ENCODE assay signal across 8 cellular contexts in the genomic region with DNA sequence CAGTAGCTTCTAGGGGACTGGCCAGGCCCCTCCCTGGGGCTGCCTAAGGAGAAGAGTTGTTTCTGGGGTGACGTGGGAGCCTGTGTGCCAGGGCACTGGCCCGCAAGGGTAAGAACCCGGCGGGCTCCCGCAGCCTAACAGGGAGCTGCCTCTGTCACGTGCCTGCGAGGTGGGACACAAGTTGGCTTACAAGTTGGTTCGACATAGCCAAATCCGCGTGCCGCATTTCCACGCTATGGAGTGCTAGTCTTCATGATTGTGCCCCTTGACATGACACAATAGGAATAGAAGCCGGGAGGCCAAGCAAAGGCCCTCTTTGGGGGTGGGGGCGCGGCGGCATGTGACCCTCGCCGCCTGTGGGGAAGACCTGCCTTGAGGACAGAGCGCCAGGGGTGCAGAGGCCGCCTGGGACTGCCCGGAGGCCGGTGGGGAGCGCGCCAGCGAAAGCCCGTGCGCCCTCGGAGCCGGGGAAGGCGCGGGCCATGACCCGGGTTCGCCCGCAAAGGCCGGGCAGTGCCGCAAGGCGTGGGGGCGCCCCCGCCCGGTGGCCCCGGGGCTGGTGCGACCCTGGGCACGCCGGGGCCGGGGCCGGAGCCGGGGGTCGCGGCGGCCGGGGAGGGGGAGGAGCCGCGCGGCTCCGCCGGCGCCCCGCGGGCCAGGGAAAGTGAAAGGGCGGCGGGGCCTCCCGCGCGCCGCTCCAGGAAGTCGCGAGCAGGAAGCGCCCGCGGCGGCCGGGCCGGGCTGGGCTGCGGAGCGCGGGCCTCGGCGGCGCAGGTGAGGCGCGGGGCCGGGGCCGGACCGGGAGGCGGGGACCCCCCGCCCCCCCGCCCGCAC. TPM values are rescaled to one million over a fixed set of nuclear protein-coding genes. Genes with fewer than 3 reads are reported as not detected.
DNase-seq lines count a peak whose midpoint lies in the region; ATAC-seq, FAIRE-seq and TF ChIP-seq lines count a peak whose summit lies in the region.

Gene SLC37A1 (plus strand): TSS at position 702 of the 834 bp plus-strand sequence. CDS start 4,603 bp downstream, outside the sequence.

- 90 to 100% methylated on average over 3 to 5 of the region's 88 CpGs for WGBS in gastroesophageal sphincter (ENCODE audit: low coverage in 1 of 2), 2 donors

- H4K20me1 ChIP-seq in KMS-11 (ENCODE audit: insufficient read depth) (no peaks in the 10 kb centered on the region), osteoblast (ENCODE audit: insufficient read depth, low read length) (peaks cover 2% of the 10 kb centered on the region)

- peaks cover 16 to 19% of the 10 kb centered on the region in 2 donors for H3K36me3 Mint-ChIP-seq in CD14-positive monocyte

- H3K4me2 ChIP-seq in KMS-11 (peak within 1 kb of the TSS; percentile 83), osteoblast (ENCODE audit: insufficient read depth, low read length) (peak within 1 kb of the TSS; percentile 76)

- H3K27ac ChIP-seq in KMS-11 (no peak within 1 kb of the TSS), gastroesophageal sphincter (peak within 1 kb of the TSS in 3 of 4 donors; percentile 74 to 80 (median 79)), osteoblast (ENCODE audit: low read depth, low read length) (no peak within 1 kb of the TSS)

- peak within 1 kb of the TSS; percentile 56 to 88 (median 76) for H3K27ac Mint-ChIP-seq in CD14-positive monocyte

- H3K4me3 Mint-ChIP-seq in CD14-positive monocyte: peak within 1 kb of the TSS; percentile 92 to 97

- peaks cover 23% of the 10 kb centered on the region for H3K4me1 Mint-ChIP-seq in CD14-positive monocyte

- no peak for TF ChIP-seq POLR2A in gastroesophageal sphincter (IDR thresholded peaks at IDR 0.05)

- H3K27me3 ChIP-seq in KMS-11 (ENCODE audit: insufficient read depth, low read depth) (no peaks in the 10 kb centered on the region; the same call in 1 of the 2 replicates), gastroesophageal sphincter (no peaks in the 10 kb centered on the region), osteoblast (ENCODE audit: insufficient read depth, low read length) (no peaks in the 10 kb centered on the region)

- H3K36me3 ChIP-seq in KMS-11 (ENCODE audit: insufficient read depth) (no peaks in the 10 kb centered on the region), gastroesophageal sphincter (peaks cover 0 to 4% of the 10 kb centered on the region in 2 donors), osteoblast (ENCODE audit: insufficient read depth, low read length) (no peaks in the 10 kb centered on the region)

- H3K9me3 Mint-ChIP-seq in CD14-positive monocyte: no peaks in the 10 kb centered on the region

- H3K4me3 ChIP-seq in KMS-11 (IDR thresholded peaks at IDR 0.05; ENCODE audit: insufficient read depth, low read depth, low read length) (no peak within 1 kb of the TSS), gastroesophageal sphincter (peak within 1 kb of the TSS; percentile 61 to 86), osteoblast (ENCODE audit: insufficient read depth, low read length) (peak within 1 kb of the TSS; percentile 69)

- peak; percentile 42 for ATAC-seq in GM19351 (IDR thresholded peaks at IDR 0.05; ENCODE audit: unreplicated experiment)
- peak; percentile 66 for ATAC-seq in gastroesophageal sphincter

- H3K9ac ChIP-seq in KMS-11: peak within 1 kb of the TSS; percentile 52

- H3K9me3 ChIP-seq in gastroesophageal sphincter (no peaks in the 10 kb centered on the region), osteoblast (ENCODE audit: low read depth, low read length) (no peaks in the 10 kb centered on the region)

- intact Hi-C loops in CD14-positive monocyte (cut with micrococcal nuclease): no loop called here

- no peak for TF ChIP-seq EP300 in gastroesophageal sphincter (IDR thresholded peaks at IDR 0.05)

- H3K27me3 Mint-ChIP-seq in CD14-positive monocyte (ENCODE audit: low read depth in 3 of 3): no peaks in the 10 kb centered on the region

- peak within 1 kb of the TSS; percentile 96 for H2AFZ ChIP-seq in KMS-11 (ENCODE audit: low read depth)
- H2AFZ ChIP-seq in osteoblast (ENCODE audit: low read length): peak within 1 kb of the TSS; percentile 82

- H3K79me2 ChIP-seq in KMS-11 (ENCODE audit: insufficient read depth, low read depth) (no peaks in the 10 kb centered on the region), osteoblast (ENCODE audit: insufficient read depth, low read length) (no peaks in the 10 kb centered on the region)

- no peak for FAIRE-seq in RCC 7860 (lab: Jason Lieb, UNC)

- DNase-seq in CD14-positive monocyte (ENCODE audit: low spot score): no peak
- peak; percentile 16 for DNase-seq in activated T-helper 1 cell treated with Interleukin-2 at 50 U/mL for 16 hours (ENCODE audit: low read depth)
- DNase-seq in osteoblast (ENCODE audit: insufficient read length, low spot score, missing footprints): no peak
- no peak for DNase-seq in cerebellar cortex (ENCODE audit: low spot score)
- no peak for DNase-seq in RCC 7860 (ENCODE audit: low spot score)

- no peak for TF ChIP-seq CTCF in CD14-positive monocyte (IDR thresholded peaks at IDR 0.05)
- no peak for TF ChIP-seq CTCF in KMS-11 (conservative IDR thresholded peaks at IDR 0.05; ENCODE audit: low read depth, low read length)
- no peak for TF ChIP-seq CTCF in gastroesophageal sphincter (IDR thresholded peaks at IDR 0.05)
- TF ChIP-seq CTCF in osteoblast (IDR thresholded peaks at IDR 0.05; ENCODE audit: extremely low read depth, low read depth, low read length): no peak

- H3K4me1 ChIP-seq in KMS-11 (ENCODE audit: low read depth, poor library complexity, severe bottlenecking) (peaks cover 17% of the 10 kb centered on the region), gastroesophageal sphincter (peaks cover 0 to 27% (median 3%) of the 10 kb centered on the region in 3 donors), osteoblast (ENCODE audit: insufficient read depth, low read length) (peaks cover 8% of the 10 kb centered on the region)

RNA-seq across cellular contexts. Expression of gene SLC37A1, which starts in this region (rescaled TPM):
- polyA plus RNA-seq in CD14-positive monocyte: 1 to 10 TPM; 2.7 to 4.3 TPM
- total RNA-seq in gastroesophageal sphincter: 1 to 10 TPM; 3.7 to 7.8 (median 4.3) TPM
- 5.9 and 6.9 TPM in 2 replicates for total RNA-seq in osteoblast

Comparison
In these comparisons a context has a peak if more than half of its experiments do, and no peak if none do; other contexts are left out.
1. H3K27ac ChIP-seq: peak in gastroesophageal sphincter (3 of 4); none in KMS-11 (single experiment) and osteoblast (single experiment).